ENCODE assay signal across 14 cellular contexts in genomic region chr9:22040760-22041159, GRCh38. TPM values are rescaled to one million over a fixed set of nuclear protein-coding genes. Genes with fewer than 3 reads are reported as not detected.
DNase-seq lines count a peak whose midpoint lies in the region; ATAC-seq and TF ChIP-seq lines count a peak whose summit lies in the region.
"Had no signal": no experiment of that assay in that cellular context is flagged by ENCODE, and none has a peak within 500 bp of the region (broad histone marks: within the 10 kb centered on the region; RNA-seq: fewer than 3 reads in every experiment).

No MANE protein-coding gene starts in this region.

- H3K27ac ChIP-seq in left lung (no peak overlapping the region), neural progenitor cell (no peak overlapping the region)

- intact Hi-C loops in left lung (cut with DNase I) = no loop called here

- no peak overlapping the region for H3K4me2 ChIP-seq in neural progenitor cell

- no peaks in the 10 kb centered on the region for H4K20me1 ChIP-seq in neural progenitor cell (ENCODE audit: low read depth)

- no peak for ATAC-seq in left lung
- ATAC-seq: CD8-positive, alpha-beta T cell; left cardiac atrium had no signal

- no peak overlapping the region for H2AFZ ChIP-seq in neural progenitor cell (replicated peaks)

- no peaks in the 10 kb centered on the region for H3K36me3 ChIP-seq in left lung
- no peaks in the 10 kb centered on the region for H3K36me3 ChIP-seq in neural progenitor cell
- H3K36me3 ChIP-seq: breast epithelium had no signal

- no peaks in the 10 kb centered on the region for H3K4me1 Mint-ChIP-seq in neural progenitor cell
- H3K4me1 Mint-ChIP-seq: neural crest cell had no signal

- no peaks in the 10 kb centered on the region for H3K79me2 ChIP-seq in neural progenitor cell (ENCODE audit: low read depth)

- H3F3A ChIP-seq in neural progenitor cell (ENCODE audit: low read depth) = no peaks in the 10 kb centered on the region

- DNase-seq in AG10803 (ENCODE audit: low read depth) (peak; percentile 82), M059J (ENCODE audit: low read depth) (peak; percentile 88), choroid plexus epithelial cell (ENCODE audit: low read depth) (peak; percentile 61), myocyte (ENCODE audit: low read depth) (peak; percentile 59), NCI-H1694 treated with DMSO at 0.1 percent for 48 hours (lab: John Stamatoyannopoulos, UW) (no peak), left lung (no peak), G401 (ENCODE audit: low spot score) (no peak), neural progenitor cell (ENCODE audit: low spot score) (no peak)
- DNase-seq: activated T-cell treated with anti-CD3 and anti-CD28 coated beads for 4 hours; CD8-positive, alpha-beta T cell; left cardiac atrium; NCI-H446 had no signal

- H3K9ac ChIP-seq in neural progenitor cell = no peak overlapping the region

- no peaks in the 10 kb centered on the region for H3K36me3 Mint-ChIP-seq in neural progenitor cell
- H3K36me3 Mint-ChIP-seq: CD8-positive, alpha-beta T cell had no signal

- in situ Hi-C loops in G401 (cut with HindIII; ENCODE audit: low sequenced_read_pairs) = no loop called here

- no peak for TF ChIP-seq CTCF in AG10803 (conservative IDR thresholded peaks at IDR 0.05; ENCODE audit: low read length)
- no peak for TF ChIP-seq CTCF in choroid plexus epithelial cell (conservative IDR thresholded peaks at IDR 0.05; ENCODE audit: low read depth, low read length)
- TF ChIP-seq CTCF in left lung (IDR thresholded peaks at IDR 0.05) = no peak
- no peak for TF ChIP-seq CTCF in neural progenitor cell (IDR thresholded peaks at IDR 0.05)

- H3K4me3 ChIP-seq in AG10803 (ENCODE audit: low read length) = no peak overlapping the region
- no peak overlapping the region for H3K4me3 ChIP-seq in choroid plexus epithelial cell (ENCODE audit: low read depth, low read length)
- no peak overlapping the region for H3K4me3 ChIP-seq in left lung
- H3K4me3 ChIP-seq in neural progenitor cell = no peak overlapping the region
- H3K4me3 ChIP-seq: breast epithelium had no signal

- no peak overlapping the region for H3K4me3 Mint-ChIP-seq in neural progenitor cell
- H3K4me3 Mint-ChIP-seq: CD8-positive, alpha-beta T cell; neural crest cell had no signal

- H3K9me3 ChIP-seq in left lung (no peaks in the 10 kb centered on the region), neural progenitor cell (ENCODE audit: low read depth) (no peaks in the 10 kb centered on the region)
- H3K9me3 ChIP-seq: breast epithelium had no signal

- H3K27me3 ChIP-seq in left lung = no peaks in the 10 kb centered on the region
- no peaks in the 10 kb centered on the region for H3K27me3 ChIP-seq in neural progenitor cell
- H3K27me3 ChIP-seq: breast epithelium had no signal

- H3K27ac Mint-ChIP-seq in neural progenitor cell = no peak overlapping the region
- H3K27ac Mint-ChIP-seq: CD8-positive, alpha-beta T cell had no signal

- no peaks in the 10 kb centered on the region for H3K27me3 Mint-ChIP-seq in neural progenitor cell (ENCODE audit: insufficient read depth, low read depth)

- no peaks in the 10 kb centered on the region for H3K9me3 Mint-ChIP-seq in neural progenitor cell
- H3K9me3 Mint-ChIP-seq: CD8-positive, alpha-beta T cell; neural crest cell had no signal

- peaks cover 4 to 27% of the 10 kb centered on the region in 2 donors for H3K4me1 ChIP-seq in left lung
- H3K4me1 ChIP-seq in neural progenitor cell = no peaks in the 10 kb centered on the region
- H3K4me1 ChIP-seq: breast epithelium had no signal

RNA-seq across cellular contexts. Expression of gene CDKN2B, which starts 31.7 kb away (rescaled TPM):
- total RNA-seq in M059J (2014; rRNA removed; shearing (Covaris generic)) = 11.5 and 24.1 TPM in 2 replicates
- total RNA-seq in myocyte (75.8 and 81.1 TPM in 2 replicates), left lung (10 to 100 TPM; 17.0 to 75.6 TPM), neural progenitor cell (ENCODE audit: low replicate concordance) (0.06 and 0.07 TPM in 2 replicates)
- 170 TPM for polyA plus RNA-seq in myocyte (2012)
- 0.61 and 2.6 TPM in 2 replicates for total RNA-seq in G401 (2014; rRNA removed; shearing (Covaris generic))
- total RNA-seq: CD8-positive, alpha-beta T cell; neural crest cell had no signal

RNA-seq across cellular contexts. Expression of gene CDKN2B-AS1, which starts 46.2 kb away (rescaled TPM):
- total RNA-seq in M059J (2014; rRNA removed; shearing (Covaris generic)) = 9.2 and 14.5 TPM in 2 replicates
- 2.3 and 2.7 TPM in 2 replicates for total RNA-seq in myocyte
- polyA plus RNA-seq in myocyte (2012) = 2.0 TPM
- 1 to 10 TPM in 1 of 2 donors, under 1 TPM in 1; 0.58 to 1.6 TPM for total RNA-seq in left lung
- not detected in 2 replicates for total RNA-seq in G401 (2014; rRNA removed; shearing (Covaris generic))
- total RNA-seq in neural progenitor cell (ENCODE audit: low replicate concordance) = not detected in 2 replicates

RNA-seq across cellular contexts. Expression of gene CDKN2A, which starts 46.6 kb away (rescaled TPM):
- 594 and 597 TPM in 2 replicates for total RNA-seq in M059J (2014; rRNA removed; shearing (Covaris generic))
- total RNA-seq in myocyte = 169 and 177 TPM in 2 replicates
- 270 TPM for polyA plus RNA-seq in myocyte (2012)
- total RNA-seq in left lung = 1 to 10 TPM; 1.2 to 1.6 TPM
- total RNA-seq in G401 (2014; rRNA removed; shearing (Covaris generic)) = 8.4 and 14.6 TPM in 2 replicates
- total RNA-seq in neural progenitor cell (ENCODE audit: low replicate concordance) = not detected in 2 replicates

Comparison
In these comparisons a context has a peak if more than half of its experiments do, and no peak if none do; other contexts are left out.
1. DNase-seq: peak in AG10803 (single experiment), M059J (single experiment), choroid plexus epithelial cell (single experiment) and myocyte (single experiment); none in NCI-H1694 treated with DMSO at 0.1 percent for 48 hours (single experiment), left lung (0 of 2), G401 (single experiment) and neural progenitor cell (single experiment).
2. RNA of gene CDKN2A, which starts 46.6 kb away (total RNA-seq): 594 to 597 TPM in M059J and 169 to 177 TPM in myocyte; 8.4 to 14.6 TPM in G401, 1.2 to 1.6 TPM in left lung and not detected in neural progenitor cell; every median in the first group is over 10 times any median in the second.